11 cellular contexts compared by ENCODE assay signal in the genomic region with DNA sequence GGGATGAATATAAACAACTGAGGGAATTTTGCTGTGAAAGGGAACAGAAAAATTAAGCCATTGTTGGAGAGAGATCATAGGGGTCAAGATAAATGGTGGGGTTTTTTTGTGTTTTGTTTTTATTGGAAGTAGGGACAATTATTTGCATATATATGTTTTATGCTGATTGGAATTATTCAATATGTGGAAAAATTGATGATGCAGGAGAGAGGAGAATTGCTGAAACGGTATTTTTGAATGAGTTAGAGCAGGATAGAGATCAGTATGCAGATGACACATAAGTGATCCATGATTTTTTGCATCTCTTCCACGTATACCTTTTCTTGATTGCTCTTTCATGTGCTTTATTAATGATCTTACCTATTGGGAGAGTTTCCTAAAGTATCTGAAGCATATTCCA.
DNase-seq lines count a peak whose midpoint lies in the region; ATAC-seq, FAIRE-seq and TF ChIP-seq lines count a peak whose summit lies in the region.
"Had no signal": no experiment of that assay in that cellular context is flagged by ENCODE, and none has a peak within 500 bp of the region (broad histone marks: within the 10 kb centered on the region; RNA-seq: fewer than 3 reads in every experiment).

No MANE protein-coding gene starts in this region.

- H3K4me3 ChIP-seq in HepG2 (replicated peaks in 1 of 3; ENCODE audit: insufficient read depth in 1 of 3, low read depth in 2 of 3, low read length in 3 of 3) (no peak overlapping the region), right lobe of liver (no peak overlapping the region), dorsolateral prefrontal cortex (no peak overlapping the region), OCI-LY7 (ENCODE audit: low read depth, low read length, poor library complexity, severe bottlenecking) (no peak overlapping the region), stomach (no peak overlapping the region), PC-9 (no peak overlapping the region)
- H3K4me3 ChIP-seq: SJCRH30 had no signal

- H3K27me3 ChIP-seq in HepG2 (ENCODE audit: control insufficient read depth in 1 of 2, insufficient read depth in 2 of 2, low read length in 2 of 2), result no peaks in the 10 kb centered on the region
- no peaks in the 10 kb centered on the region for H3K27me3 ChIP-seq in right lobe of liver
- no peaks in the 10 kb centered on the region for H3K27me3 ChIP-seq in dorsolateral prefrontal cortex
- H3K27me3 ChIP-seq in stomach, result no peaks in the 10 kb centered on the region
- no peaks in the 10 kb centered on the region for H3K27me3 ChIP-seq in PC-9 (ENCODE audit: insufficient read depth, low read depth)
- H3K27me3 ChIP-seq: SJCRH30 had no signal

- H3K27ac Mint-ChIP-seq in T-helper 17 cell, result peak overlapping the region; percentile 81

- ATAC-seq in HepG2, result no peak
- no peak for ATAC-seq in right lobe of liver
- no peak for ATAC-seq in T-helper 17 cell

- TF ChIP-seq POLR2A in HepG2 (IDR thresholded peaks at IDR 0.05; ENCODE audit: insufficient read depth in 1 of 2, low read depth in 2 of 2, low read length in 2 of 2) (no peak), right lobe of liver (IDR thresholded peaks at IDR 0.05) (no peak), stomach (IDR thresholded peaks at IDR 0.05) (no peak)

- no peak overlapping the region for H3K4me3 Mint-ChIP-seq in T-helper 17 cell

- 90% methylated on average over 2 of the region's 2 CpGs for WGBS in HepG2 (ENCODE audit: low lambda C conversion rate)
- WGBS in right lobe of liver (ENCODE audit: insufficient coverage, low coverage, low lambda C conversion rate, missing lambda C conversion rate), result 62% methylated on average over 2 of the region's 2 CpGs
- WGBS in stomach, 5 donors, result 64 to 81% (median 68%) methylated on average over 2 of the region's 2 CpGs

- H3F3A ChIP-seq in PC-9 (ENCODE audit: insufficient read depth, low read depth), result peaks cover 24% of the 10 kb centered on the region

- H3K4me2 ChIP-seq in HepG2 (ENCODE audit: low read depth, low read length) (no peak overlapping the region), OCI-LY7 (ENCODE audit: low read length) (no peak overlapping the region), PC-9 (no peak overlapping the region)

- H3K36me3 Mint-ChIP-seq in T-helper 17 cell (ENCODE audit: low read depth), result no peaks in the 10 kb centered on the region

- intact Hi-C loops in HepG2 (cut with micrococcal nuclease; ENCODE audit: unreplicated experiment), result loop anchor here (1.0 kb wide), 1 partner anchor 67 kb away; no protein-coding TSS in a partner anchor
- intact Hi-C loops in right lobe of liver (cut with DNase I), result no loop called here
- intact Hi-C loops in dorsolateral prefrontal cortex (cut with DNase I), result loop anchor here (1.0 to 10.0 kb wide), 3 partner anchors 67 to 209 kb away; partner anchors contain the start of gene NIPBL (in 2 of the 2)
- intact Hi-C loops in OCI-LY7 (cut with micrococcal nuclease; ENCODE audit: unreplicated experiment), result loop anchor here (5.0 kb wide), 1 partner anchor 67 kb away; the partner anchor contains the start of gene NIPBL
- intact Hi-C loops in stomach (cut with DNase I; ENCODE audit: low total_unique reads), result loop anchor here (10.0 kb wide), 1 partner anchor 59 kb away; no protein-coding TSS in a partner anchor
- intact Hi-C loops in PC-9 (cut with micrococcal nuclease; ENCODE audit: unreplicated experiment), result loop anchor here (1.0 kb wide), 3 partner anchors 66 to 205 kb away; no protein-coding TSS in a partner anchor

- POLR2A ChIA-PET in HepG2 (lab: Yijun Ruan, JAX) (no interaction called here), OCI-LY7 (lab: Charles Lee) (no interaction called here), PC-9 (lab: Charles Lee; ENCODE audit: unreplicated experiment) (no interaction called here)

- H3K36me3 ChIP-seq in HepG2 (replicated peaks in 1 of 2; ENCODE audit: control insufficient read depth in 1 of 2, insufficient read depth in 2 of 2, low read length in 2 of 2), result no peaks in the 10 kb centered on the region
- H3K36me3 ChIP-seq in right lobe of liver, result no peaks in the 10 kb centered on the region
- no peaks in the 10 kb centered on the region for H3K36me3 ChIP-seq in OCI-LY7 (ENCODE audit: insufficient read depth, low read length)
- H3K36me3 ChIP-seq in stomach, result no peaks in the 10 kb centered on the region
- no peaks in the 10 kb centered on the region for H3K36me3 ChIP-seq in PC-9 (ENCODE audit: low read depth)
- H3K36me3 ChIP-seq: SJCRH30 had no signal

- no peak for DNase-seq in HepG2 (ENCODE audit: low spot score)
- no peak for DNase-seq in right lobe of liver
- no peak for DNase-seq in T-helper 17 cell
- DNase-seq in dorsolateral prefrontal cortex, result no peak
- DNase-seq in OCI-LY7 (ENCODE audit: low spot score), result no peak
- no peak for DNase-seq in NCI-H226
- DNase-seq in stomach, result no peak
- DNase-seq in PC-9, result no peak
- DNase-seq: NK-92 treated with Interleukin-12 subunit alpha and Interleukin-12 subunit beta, amount 100 ng/mL, for 24 hours had no signal

- H3K27ac ChIP-seq in HepG2 (ENCODE audit: extremely low read length, insufficient read depth, low read length) (no peak overlapping the region), right lobe of liver (no peak overlapping the region), dorsolateral prefrontal cortex (peak overlapping the region in 33 of 59 donors; percentile 2 to 72 (median 36)), OCI-LY7 (ENCODE audit: low read depth, low read length, poor library complexity, severe bottlenecking) (no peak overlapping the region), stomach (no peak overlapping the region), PC-9 (no peak overlapping the region)
- H3K27ac ChIP-seq: C4-2B, SJCRH30 had no signal

- FAIRE-seq in HepG2 (lab: Jason Lieb, UNC), result no peak

- H3K79me2 ChIP-seq in HepG2 (ENCODE audit: insufficient read depth, low read length) (peaks cover 75% of the 10 kb centered on the region), OCI-LY7 (ENCODE audit: insufficient read depth, low read depth, low read length) (peaks cover 72% of the 10 kb centered on the region), PC-9 (ENCODE audit: low read depth) (peaks cover 91% of the 10 kb centered on the region)

- H3K9me2 ChIP-seq in OCI-LY7 (ENCODE audit: insufficient read depth, low read length) (no peaks in the 10 kb centered on the region), PC-9 (ENCODE audit: insufficient read depth) (no peaks in the 10 kb centered on the region)

- TF ChIP-seq EP300 in HepG2 (IDR thresholded peaks at IDR 0.05; ENCODE audit: low read depth in 2 of 2, low read length in 2 of 2) (no peak), HepG2 (CRISPR knock-in tag; IDR thresholded peaks at IDR 0.05; ENCODE audit: borderline replicate concordance) (no peak), stomach (IDR thresholded peaks at IDR 0.05) (no peak)

- no peak for TF ChIP-seq RAD21 in HepG2 (CRISPR knock-in tag; IDR thresholded peaks at IDR 0.05)

- CTCF ChIA-PET in HepG2 (lab: Yijun Ruan, JAX; ENCODE audit: low intra/inter-chr PET ratio, low total read pairs) (no interaction called here), OCI-LY7 (lab: Charles Lee; ENCODE audit: unreplicated experiment) (no interaction called here), PC-9 (lab: Charles Lee) (interaction anchor here (1.4 kb wide), 1 partner anchor 214 kb away, joined by 6 read pairs; no protein-coding TSS in a partner anchor)

- peaks cover 28% of the 10 kb centered on the region for H3K4me1 Mint-ChIP-seq in T-helper 17 cell

- BruUV-seq in HepG2 (replicated peaks; lab: Mats Ljungman, UMichigan) (no TSS peak), OCI-LY7 (replicated peaks; lab: Mats Ljungman, UMichigan) (no TSS peak), PC-9 (replicated peaks; lab: Mats Ljungman, UMichigan) (no TSS peak)

- H3K27me3 Mint-ChIP-seq in T-helper 17 cell, result no peaks in the 10 kb centered on the region

- H3K9me3 ChIP-seq in HepG2 (ENCODE audit: low read length), result no peaks in the 10 kb centered on the region
- no peaks in the 10 kb centered on the region for H3K9me3 ChIP-seq in right lobe of liver
- no peaks in the 10 kb centered on the region for H3K9me3 ChIP-seq in T-helper 17 cell (ENCODE audit: control insufficient read depth, low read length, poor library complexity, severe bottlenecking)
- no peaks in the 10 kb centered on the region for H3K9me3 ChIP-seq in OCI-LY7 (ENCODE audit: low read length)
- H3K9me3 ChIP-seq in stomach, result no peaks in the 10 kb centered on the region
- H3K9me3 ChIP-seq in PC-9 (ENCODE audit: insufficient read depth, low read depth), result no peaks in the 10 kb centered on the region
- H3K9me3 ChIP-seq: SJCRH30 had no signal

- H3K4me1 ChIP-seq in HepG2 (ENCODE audit: insufficient read depth, low read length) (peaks cover 15% of the 10 kb centered on the region), right lobe of liver (peaks cover 0 to 13% (median 4%) of the 10 kb centered on the region in 4 donors), OCI-LY7 (ENCODE audit: insufficient read depth, low read length, poor library complexity, severe bottlenecking) (no peaks in the 10 kb centered on the region), stomach (peaks cover 0 to 70% (median 43%) of the 10 kb centered on the region in 4 donors), PC-9 (replicated peaks; ENCODE audit: insufficient read depth) (peaks cover 10% of the 10 kb centered on the region)

- TF ChIP-seq CTCF in HepG2 (CRISPR knock-in tag; IDR thresholded peaks at IDR 0.05), result no peak
- TF ChIP-seq CTCF in right lobe of liver (IDR thresholded peaks at IDR 0.05), result no peak
- no peak for TF ChIP-seq CTCF in dorsolateral prefrontal cortex (IDR thresholded peaks at IDR 0.05 in 54 of 56, conservative IDR thresholded peaks at IDR 0.05 in 2 of 56; ENCODE audit: low read depth in 1 of 56, partially characterized antibody in 56 of 56)
- no peak for TF ChIP-seq CTCF in OCI-LY7 (conservative IDR thresholded peaks at IDR 0.05; ENCODE audit: low read length)
- TF ChIP-seq CTCF in stomach (IDR thresholded peaks at IDR 0.05), result no peak
- TF ChIP-seq CTCF in PC-9 (conservative IDR thresholded peaks at IDR 0.05), result no peak

- in situ Hi-C loops in HepG2 (cut with HindIII; ENCODE audit: extremely low pct_ligation_motif_present, low pct_unique_long_range_greater_than_20kb), result no loop called here

- H3K9ac ChIP-seq in HepG2 (ENCODE audit: insufficient read depth, low read depth, low read length), result no peak overlapping the region

- H2AFZ ChIP-seq in HepG2 (ENCODE audit: low read length) (no peak overlapping the region), OCI-LY7 (ENCODE audit: low read length) (no peak overlapping the region), PC-9 (no peak overlapping the region)

- H4K20me1 ChIP-seq in HepG2 (ENCODE audit: insufficient read depth, low read length) (peaks cover 19% of the 10 kb centered on the region), OCI-LY7 (ENCODE audit: insufficient read depth, low read length) (peaks cover 35% of the 10 kb centered on the region), PC-9 (ENCODE audit: insufficient read depth) (peaks cover 58% of the 10 kb centered on the region)

TF ChIP-seq in HepG2, 621 proteins besides CTCF, POLR2A, EP300 and RAD21:
- TF ChIP-seq MAFF (IDR thresholded peaks at IDR 0.05; ENCODE audit: low read depth, low read length), result peak; percentile 75
- peak; percentile 69 to 77 for TF ChIP-seq MAFK (conservative IDR thresholded peaks at IDR 0.05 in 1 of 2, IDR thresholded peaks at IDR 0.05 in 1 of 2; ENCODE audit: low read length in 2 of 2)
- TF ChIP-seq ZNF326 (CRISPR knock-in tag; IDR thresholded peaks at IDR 0.05; ENCODE audit: borderline replicate concordance), result no peak

Comparison
In these comparisons a context has a peak if more than half of its experiments do, and no peak if none do; other contexts are left out.
1. intact Hi-C loops: an anchor here in HepG2 (1.0 kb wide), dorsolateral prefrontal cortex (1.0 to 10.0 kb wide), OCI-LY7 (5.0 kb wide), stomach (10.0 kb wide) and PC-9 (1.0 kb wide); none called in right lobe of liver.
2. H3K27ac ChIP-seq: peak in dorsolateral prefrontal cortex (33 of 59); none in HepG2 (single experiment), right lobe of liver (0 of 3), OCI-LY7 (single experiment), stomach (0 of 5) and PC-9 (single experiment).